ENCODE assay signal across 21 cellular contexts in genomic region chr3:179355996-179356395, GRCh38. TPM values are rescaled to one million over a fixed set of nuclear protein-coding genes. Genes with fewer than 3 reads are reported as not detected.
DNase-seq lines count a peak whose midpoint lies in the region; TF ChIP-seq lines count a peak whose summit lies in the region.
"Had no signal": no experiment of that assay in that cellular context is flagged by ENCODE, and none has a peak within 500 bp of the region (broad histone marks: within the 10 kb centered on the region; RNA-seq: fewer than 3 reads in every experiment).

No MANE protein-coding gene starts in this region.

- H3K27me3 ChIP-seq in ascending aorta = no peaks in the 10 kb centered on the region

- H3K4me1 ChIP-seq in ascending aorta = no peaks in the 10 kb centered on the region

- no peaks in the 10 kb centered on the region for H3K9me3 Mint-ChIP-seq in activated T-helper 2 cell treated with anti-CD3 and anti-CD28 coated beads, Interferon-gamma antibody, Interleukin-2, Interleukin-4, amounts not matched to agents 10 μg/mL and 5 μg/mL and 100 μg/mL, durations not matched to agents 14 hours and 24 hours and 36 hours
- H3K9me3 Mint-ChIP-seq in endothelial cell (ENCODE audit: unreplicated experiment) = no peaks in the 10 kb centered on the region
- H3K9me3 Mint-ChIP-seq in chondrocyte (ENCODE audit: low read depth) = no peaks in the 10 kb centered on the region
- H3K9me3 Mint-ChIP-seq: IgD-negative memory B cell had no signal

- intact Hi-C loops in activated T-helper 2 cell treated with anti-CD3 and anti-CD28 coated beads, Interferon-gamma antibody, Interleukin-2, Interleukin-4, amounts not matched to agents 10 μg/mL and 5 μg/mL and 100 μg/mL, durations not matched to agents 14 hours and 24 hours and 36 hours (cut with micrococcal nuclease) = no loop called here
- intact Hi-C loops in ascending aorta (cut with DNase I) = no loop called here

- peak overlapping the region; percentile 21 for H3K27ac Mint-ChIP-seq in activated T-helper 2 cell treated with anti-CD3 and anti-CD28 coated beads, Interferon-gamma antibody, Interleukin-2, Interleukin-4, amounts not matched to agents 10 μg/mL and 5 μg/mL and 100 μg/mL, durations not matched to agents 14 hours and 24 hours and 36 hours
- H3K27ac Mint-ChIP-seq in endothelial cell (ENCODE audit: unreplicated experiment) (no peak overlapping the region), chondrocyte (ENCODE audit: unreplicated experiment) (no peak overlapping the region)

- peaks cover 21% of the 10 kb centered on the region for H3K4me1 Mint-ChIP-seq in activated T-helper 2 cell treated with anti-CD3 and anti-CD28 coated beads, Interferon-gamma antibody, Interleukin-2, Interleukin-4, amounts not matched to agents 10 μg/mL and 5 μg/mL and 100 μg/mL, durations not matched to agents 14 hours and 24 hours and 36 hours (ENCODE audit: low read depth)
- H3K4me1 Mint-ChIP-seq in endothelial cell (ENCODE audit: unreplicated experiment) = no peaks in the 10 kb centered on the region
- H3K4me1 Mint-ChIP-seq in chondrocyte (ENCODE audit: low read depth) = peaks cover 4% of the 10 kb centered on the region

- H3K27ac ChIP-seq in ascending aorta = no peak overlapping the region
- H3K27ac ChIP-seq: RWPE1, SK-N-MC had no signal

- TF ChIP-seq CTCF in endothelial cell (IDR thresholded peaks at IDR 0.05; ENCODE audit: unreplicated experiment) (no peak), chondrocyte (IDR thresholded peaks at IDR 0.05) (no peak), ascending aorta (IDR thresholded peaks at IDR 0.05) (no peak)

- H3K9me3 ChIP-seq in ascending aorta = no peaks in the 10 kb centered on the region

- H3K4me3 Mint-ChIP-seq in activated T-helper 2 cell treated with anti-CD3 and anti-CD28 coated beads, Interferon-gamma antibody, Interleukin-2, Interleukin-4, amounts not matched to agents 10 μg/mL and 5 μg/mL and 100 μg/mL, durations not matched to agents 14 hours and 24 hours and 36 hours (ENCODE audit: low read depth) = no peak overlapping the region
- H3K4me3 Mint-ChIP-seq in endothelial cell (ENCODE audit: unreplicated experiment) = peak overlapping the region; percentile 37
- no peak overlapping the region for H3K4me3 Mint-ChIP-seq in chondrocyte (ENCODE audit: unreplicated experiment)
- H3K4me3 Mint-ChIP-seq: CD4-positive, CD25-positive, alpha-beta regulatory T cell; IgD-negative memory B cell had no signal

- no peaks in the 10 kb centered on the region for H3K27me3 Mint-ChIP-seq in activated T-helper 2 cell treated with anti-CD3 and anti-CD28 coated beads, Interferon-gamma antibody, Interleukin-2, Interleukin-4, amounts not matched to agents 10 μg/mL and 5 μg/mL and 100 μg/mL, durations not matched to agents 14 hours and 24 hours and 36 hours (ENCODE audit: low read depth)
- H3K27me3 Mint-ChIP-seq in endothelial cell (ENCODE audit: unreplicated experiment) (no peaks in the 10 kb centered on the region), chondrocyte (ENCODE audit: low read depth) (no peaks in the 10 kb centered on the region)
- H3K27me3 Mint-ChIP-seq: CD4-positive, CD25-positive, alpha-beta regulatory T cell; IgD-negative memory B cell had no signal

- H3K36me3 ChIP-seq in ascending aorta = peaks cover 72 to 92% of the 10 kb centered on the region in 2 donors

- H3K4me3 ChIP-seq in ascending aorta = no peak overlapping the region
- H3K4me3 ChIP-seq: SK-N-MC had no signal

- peak; percentile 3 for DNase-seq in stimulated activated CD4-positive, alpha-beta T cell treated with anti-CD3 and anti-CD28 coated beads, Interleukin-15, amount 100 ng/mL, for 24 hours
- no peak for DNase-seq in stimulated activated CD4-positive, alpha-beta T cell treated with anti-CD3 and anti-CD28 coated beads, Interleukin-12 subunit alpha, Interleukin-12 subunit beta, amount 100 ng/mL, for 4 hours
- DNase-seq in activated T-helper 2 cell treated with anti-CD3 and anti-CD28 coated beads, Interferon-gamma antibody, Interleukin-2, Interleukin-4, amounts not matched to agents 10 μg/mL and 5 μg/mL and 100 μg/mL, durations not matched to agents 14 hours and 24 hours and 36 hours (ENCODE audit: low spot score) = no peak
- no peak for DNase-seq in endothelial cell (ENCODE audit: low spot score)
- DNase-seq in ecto neural progenitor cell (ENCODE audit: low spot score) = no peak
- DNase-seq in chondrocyte (ENCODE audit: low spot score) = no peak
- DNase-seq in ascending aorta (ENCODE audit: low spot score in 2 of 2) = no peak
- DNase-seq: CD4-positive, CD25-positive, alpha-beta regulatory T cell; DND-41; Karpas-422; NCI-H1694; NCI-H2081; NCI-H2171; NCI-H345; NCI-H524; NCI-H774; NK-92 treated with Interleukin-12 subunit alpha and Interleukin-12 subunit beta, amount 100 ng/mL, for 24 hours; SHP77 treated with DMSO at 0.1 percent for 48 hours had no signal

- H3K36me3 Mint-ChIP-seq in activated T-helper 2 cell treated with anti-CD3 and anti-CD28 coated beads, Interferon-gamma antibody, Interleukin-2, Interleukin-4, amounts not matched to agents 10 μg/mL and 5 μg/mL and 100 μg/mL, durations not matched to agents 14 hours and 24 hours and 36 hours (ENCODE audit: low read depth) = peaks cover 72% of the 10 kb centered on the region
- H3K36me3 Mint-ChIP-seq in endothelial cell (ENCODE audit: low read depth, unreplicated experiment) (peaks cover 47% of the 10 kb centered on the region), chondrocyte (ENCODE audit: low read depth) (peaks cover 47% of the 10 kb centered on the region)

RNA-seq across cellular contexts. Expression of gene MFN1, which starts 8.5 kb away (rescaled TPM):
- total RNA-seq in activated T-helper 2 cell treated with anti-CD3 and anti-CD28 coated beads, Interferon-gamma antibody, Interleukin-2, Interleukin-4, amounts not matched to agents 10 μg/mL and 5 μg/mL and 100 μg/mL, durations not matched to agents 14 hours and 24 hours and 36 hours = 32.2 and 38.2 TPM in 2 replicates
- 30.7 TPM for total RNA-seq in endothelial cell (ENCODE audit: unreplicated experiment)
- 46.4 to 56.6 TPM (median 50.3 TPM) in 3 replicates for total RNA-seq in chondrocyte
- 25.1 TPM for total RNA-seq in ascending aorta

RNA-seq across cellular contexts. Expression of gene ZNF639, which starts 33.2 kb away (rescaled TPM):
- 34.3 and 38.7 TPM in 2 replicates for total RNA-seq in activated T-helper 2 cell treated with anti-CD3 and anti-CD28 coated beads, Interferon-gamma antibody, Interleukin-2, Interleukin-4, amounts not matched to agents 10 μg/mL and 5 μg/mL and 100 μg/mL, durations not matched to agents 14 hours and 24 hours and 36 hours
- total RNA-seq in endothelial cell (ENCODE audit: unreplicated experiment) (29.8 TPM), chondrocyte (30.9 to 35.4 TPM (median 35.3 TPM) in 3 replicates), ascending aorta (21.4 TPM)
